16 cellular contexts compared by ENCODE assay signal in the genomic region with DNA sequence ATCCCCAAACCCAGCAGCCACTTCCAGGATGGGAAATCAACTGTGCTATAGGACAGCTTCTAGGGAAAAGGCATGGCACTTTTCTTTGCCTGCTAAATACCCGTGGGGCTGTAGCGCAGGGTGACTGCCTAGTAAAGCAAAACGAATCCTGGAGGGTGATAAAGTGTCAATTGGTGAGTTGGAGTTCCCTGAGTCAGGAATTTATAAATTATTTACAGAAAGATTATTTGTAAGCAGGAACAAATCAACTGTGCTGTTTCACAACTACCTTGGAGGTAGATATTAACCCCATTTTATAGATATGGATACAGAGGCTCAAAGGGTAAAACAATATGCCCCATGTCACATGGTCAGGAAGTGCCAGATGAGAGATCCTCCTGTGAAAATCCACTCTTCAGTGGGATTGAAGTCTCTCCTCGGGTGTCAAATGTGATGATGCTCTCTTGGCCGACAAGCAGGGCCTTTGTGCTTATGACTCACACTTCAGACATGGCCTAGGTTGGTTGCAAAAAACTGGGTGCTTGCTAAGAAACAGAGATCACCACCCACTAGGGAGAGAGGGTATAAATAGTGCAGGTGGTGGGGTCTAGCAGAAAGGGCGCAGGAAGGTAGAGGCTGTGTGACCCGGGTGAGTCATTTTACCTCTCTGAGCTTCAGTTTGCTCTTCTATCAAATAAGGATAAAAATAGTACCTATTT.
A peak's percentile ranks its signal among the peaks of the same experiment; 100 is the strongest.
DNase-seq lines count a peak whose midpoint lies in the region; ATAC-seq and TF ChIP-seq lines count a peak whose summit lies in the region.
"Had no signal": no experiment of that assay in that cellular context is flagged by ENCODE, and none has a peak within 500 bp of the region (broad histone marks: within the 10 kb centered on the region; RNA-seq: fewer than 3 reads in every experiment).

No MANE protein-coding gene starts in this region.

- DNase-seq in COLO829 (ENCODE audit: low spot score) (peak; percentile 34), IMR-90 (peak; percentile 38), choroid plexus epithelial cell (ENCODE audit: low read depth) (peak; percentile 51), left kidney (ENCODE audit: low read depth, low spot score) (peak; percentile 17), A673 (ENCODE audit: low spot score) (no peak), NCI-H1417 (lab: John Stamatoyannopoulos, UW) (no peak)
- DNase-seq: anterior cingulate cortex; foreskin melanocyte; MV-4-11; nucleus accumbens; stimulated activated naive B cell treated with anti-CD40 and anti-IgM and Interleukin-4, amounts not matched to agents 10 μg/mL and 1 μg/mL and 100 μg/mL, for 72 hours had no signal

- 0 out of 2 replicates have a peak, but pooled peaks cover 4% of the 10 kb centered on the region for H3K9me1 ChIP-seq in IMR-90 (ENCODE audit: insufficient read depth, low read length)

- no peak overlapping the region for H4K91ac ChIP-seq in IMR-90 (ENCODE audit: insufficient read depth, low read depth, low read length)

- H2BK120ac ChIP-seq in IMR-90 (ENCODE audit: low read depth, low read length), result no peak overlapping the region

- peak overlapping the region; percentile 31 for H2AK9ac ChIP-seq in IMR-90 (replicated peaks; ENCODE audit: low read depth, low read length, poor library complexity)

- no peak overlapping the region for H3K4me2 ChIP-seq in IMR-90 (ENCODE audit: low read depth, low read length)

- H3K18ac ChIP-seq in IMR-90 (ENCODE audit: low read depth, low read length), result no peak overlapping the region

- peaks cover 4% of the 10 kb centered on the region for H3K4me1 ChIP-seq in IMR-90 (ENCODE audit: control insufficient read depth, insufficient read depth, low read length)
- H3K4me1 ChIP-seq in A673 (ENCODE audit: insufficient read depth, low read length, poor library complexity, severe bottlenecking), result no peaks in the 10 kb centered on the region

- H3K14ac ChIP-seq in IMR-90 (replicated peaks; ENCODE audit: low read depth, low read length), result no peak overlapping the region

- no peak overlapping the region for H3K56ac ChIP-seq in IMR-90 (ENCODE audit: extremely low read depth, insufficient read depth, low read length)

- H3K27ac ChIP-seq in IMR-90 (ENCODE audit: insufficient read depth, low read length), result no peak overlapping the region
- H3K27ac ChIP-seq in A673 (ENCODE audit: low read depth, low read length, poor library complexity, severe bottlenecking), result no peak overlapping the region
- H3K27ac ChIP-seq: C4-2B, SK-N-MC, skin epidermis had no signal

- POLR2A ChIA-PET in IMR-90 (lab: Charles Lee; ENCODE audit: unreplicated experiment), result no interaction called here
- POLR2A ChIA-PET in A673 (lab: Charles Lee; ENCODE audit: low non-redundant PET), result interaction anchor here (0.7 kb wide), 1 partner anchor 172 kb away, joined by 3 read pairs; no protein-coding TSS in a partner anchor

- BruUV-seq in IMR-90 (replicated peaks; lab: Mats Ljungman, UMichigan), result no TSS peak
- BruUV-seq in A673 (replicated peaks; lab: Mats Ljungman, UMichigan), result no TSS peak

- no peak overlapping the region for H4K5ac ChIP-seq in IMR-90 (ENCODE audit: low read depth, low read length)

- H3K36me3 ChIP-seq in IMR-90 (ENCODE audit: control insufficient read depth, insufficient read depth, low read length) (no peaks in the 10 kb centered on the region), A673 (ENCODE audit: insufficient read depth, low read length, poor library complexity, severe bottlenecking) (no peaks in the 10 kb centered on the region)

- TF ChIP-seq RAD21 in IMR-90 (IDR thresholded peaks at IDR 0.05; ENCODE audit: low read length), result no peak

- H3K9me3 ChIP-seq in IMR-90 (ENCODE audit: control insufficient read depth, insufficient read depth, low read length) (peaks cover 4% of the 10 kb centered on the region; the same call in 1 of the 2 replicates), A673 (ENCODE audit: low read depth, low read length, poor library complexity, severe bottlenecking) (no peaks in the 10 kb centered on the region)

- no peak overlapping the region for H2BK5ac ChIP-seq in IMR-90 (ENCODE audit: low read depth, low read length, poor library complexity, severe bottlenecking)

- no peak overlapping the region for H4K8ac ChIP-seq in IMR-90 (ENCODE audit: low read depth in 2 of 2, low read length in 2 of 2)

- CTCF ChIA-PET in IMR-90 (lab: Yijun Ruan, JAX), result no interaction called here
- CTCF ChIA-PET in A673 (lab: Charles Lee), result no interaction called here

- H3K4me3 ChIP-seq in IMR-90 (ENCODE audit: insufficient read depth, low read depth, low read length) (no peak overlapping the region), choroid plexus epithelial cell (ENCODE audit: low read depth, low read length) (no peak overlapping the region), A673 (ENCODE audit: low read depth, low read length, poor library complexity, severe bottlenecking) (no peak overlapping the region)
- H3K4me3 ChIP-seq: SK-N-MC, skin epidermis had no signal

- TF ChIP-seq POLR2A in IMR-90 (IDR thresholded peaks at IDR 0.05; ENCODE audit: low read depth, low read length), result no peak

- peak; percentile 29; the same call in 1 of the 2 replicates for ATAC-seq in IMR-90 (ENCODE audit: low read depth)
- ATAC-seq in HG02763 (IDR thresholded peaks at IDR 0.05; ENCODE audit: unreplicated experiment), result no peak
- no peak for ATAC-seq in GM18519 (IDR thresholded peaks at IDR 0.05; ENCODE audit: low FRiP score, unreplicated experiment)
- ATAC-seq: stimulated activated naive B cell treated with anti-CD40 and anti-IgM and Interleukin-4, amounts not matched to agents 10 μg/mL and 1 μg/mL and 100 μg/mL, for 72 hours had no signal

- H4K20me1 ChIP-seq in IMR-90 (ENCODE audit: insufficient read depth, low read length), result no peaks in the 10 kb centered on the region

- no peak overlapping the region for H2AFZ ChIP-seq in IMR-90 (replicated peaks; ENCODE audit: low read length, poor library complexity)

- intact Hi-C loops in IMR-90 (cut with micrococcal nuclease) (no loop called here), A673 (cut with micrococcal nuclease; ENCODE audit: unreplicated experiment) (no loop called here)

- H2BK20ac ChIP-seq in IMR-90 (ENCODE audit: low read depth, low read length), result no peak overlapping the region

- TF ChIP-seq CTCF in IMR-90 (conservative IDR thresholded peaks at IDR 0.05; ENCODE audit: low read depth, low read length) (no peak), choroid plexus epithelial cell (conservative IDR thresholded peaks at IDR 0.05; ENCODE audit: low read depth, low read length) (no peak), A673 (conservative IDR thresholded peaks at IDR 0.05; ENCODE audit: low read depth, low read length) (no peak)

- dilution Hi-C loops in IMR-90 (cut with HindIII; ENCODE audit: low sequenced_read_pairs, unreplicated experiment), result no loop called here

- H2BK15ac ChIP-seq in IMR-90 (ENCODE audit: low read depth, low read length), result no peak overlapping the region

- no peak overlapping the region for H3K23ac ChIP-seq in IMR-90 (ENCODE audit: low read depth, low read length)

- no CpG with 5 or more reads among the region's 7 CpGs for WGBS in IMR-90 (ENCODE audit: extremely low coverage in 2 of 2, insufficient read length in 1 of 2), 2 experiments

- H2AK5ac ChIP-seq in IMR-90 (ENCODE audit: low read depth, low read length), result no peak overlapping the region

- no peaks in the 10 kb centered on the region for H3K79me1 ChIP-seq in IMR-90 (ENCODE audit: low read depth in 1 of 2, low read length in 2 of 2)

- in situ Hi-C loops in IMR-90 (cut with MboI; ENCODE audit: low sequenced_read_pairs), result no loop called here

- H3K9ac ChIP-seq in IMR-90 (ENCODE audit: low read depth, low read length), result no peak overlapping the region

- peaks cover 17% of the 10 kb centered on the region for H3K27me3 ChIP-seq in IMR-90 (ENCODE audit: control insufficient read depth, insufficient read depth, low read length)
- no peaks in the 10 kb centered on the region for H3K27me3 ChIP-seq in A673 (replicated peaks; ENCODE audit: insufficient read depth, low read depth, low read length, poor library complexity)

- H3K4ac ChIP-seq in IMR-90 (ENCODE audit: low read depth, low read length), result no peak overlapping the region

TF ChIP-seq in IMR-90, 13 proteins besides CTCF, POLR2A, EP300 and RAD21:
- TF ChIP-seq CEBPB (IDR thresholded peaks at IDR 0.05; ENCODE audit: low read depth, low read length), result no peak
- TF ChIP-seq MXI1 (IDR thresholded peaks at IDR 0.05; ENCODE audit: borderline replicate concordance, low read depth, low read length), result no peak
- peak; percentile 10; the same call in 1 of the 2 replicates for TF ChIP-seq USF2 (IDR thresholded peaks at IDR 0.05; ENCODE audit: low read depth, low read length)
- no peak for TF ChIP-seq RCOR1 (IDR thresholded peaks at IDR 0.05; ENCODE audit: insufficient replicate concordance, low read length)
- TF ChIP-seq RFX5 (IDR thresholded peaks at IDR 0.05; ENCODE audit: low read depth, low read length), result no peak
- no peak for TF ChIP-seq MAFK (IDR thresholded peaks at IDR 0.05; ENCODE audit: low read depth, low read length)
- no peak for TF ChIP-seq MAZ (IDR thresholded peaks at IDR 0.05; ENCODE audit: borderline replicate concordance, low read depth, low read length)
- no peak for TF ChIP-seq SMC3 (IDR thresholded peaks at IDR 0.05; ENCODE audit: low read depth, low read length)
- TF ChIP-seq CHD1 (IDR thresholded peaks at IDR 0.05; ENCODE audit: low read depth, low read length), result no peak
- TF ChIP-seq FOS (IDR thresholded peaks at IDR 0.05; ENCODE audit: low read depth, low read length), result peak; percentile 33; the same call in 1 of the 2 replicates

Comparison
In these comparisons a context has a peak if more than half of its experiments do, and no peak if none do; other contexts are left out.
1. DNase-seq: peak in COLO829 (single experiment), IMR-90 (single experiment), choroid plexus epithelial cell (single experiment) and left kidney (single experiment); none in A673 (single experiment) and NCI-H1417 (0 of 3).